Comparison of ENCODE assay signal across 9 cellular contexts in genomic region chr22:17119481-17120202, GRCh38. TPM values are rescaled to one million over a fixed set of nuclear protein-coding genes. Genes with fewer than 3 reads are reported as not detected.
DNase-seq lines count a peak whose midpoint lies in the region; ATAC-seq and TF ChIP-seq lines count a peak whose summit lies in the region.
"Had no signal": no experiment of that assay in that cellular context is flagged by ENCODE, and none has a peak within 500 bp of the region (broad histone marks: within the 10 kb centered on the region; RNA-seq: fewer than 3 reads in every experiment).

No MANE protein-coding gene starts in this region.

- POLR2A ChIA-PET in CD4-positive, alpha-beta T cell (lab: Charles Lee): interaction anchor here (1.3 kb wide), 1 partner anchor 32 kb away, joined by 4 read pairs; no protein-coding TSS in a partner anchor

- H3K9me3 Mint-ChIP-seq in CD4-positive, alpha-beta T cell: no peaks in the 10 kb centered on the region
- H3K9me3 Mint-ChIP-seq in mesothelial cell of epicardium: no peaks in the 10 kb centered on the region

- no peaks in the 10 kb centered on the region for H3K36me3 Mint-ChIP-seq in CD4-positive, alpha-beta T cell (ENCODE audit: low read depth)
- no peaks in the 10 kb centered on the region for H3K36me3 Mint-ChIP-seq in mesothelial cell of epicardium

- intact Hi-C loops in CD4-positive, alpha-beta T cell (cut with DNase I, micrococcal nuclease): loop anchor here (5.0 kb wide), 1 partner anchor 38 kb away; the partner anchor contains the start of gene HDHD5 (in 2 of the 2)
- intact Hi-C loops in ascending aorta (cut with DNase I): loop anchor here (5.0 kb wide), 1 partner anchor 53 kb away; no protein-coding TSS in a partner anchor

- peaks cover 3 to 6% of the 10 kb centered on the region in 2 donors for H3K4me1 ChIP-seq in ascending aorta

- no peak for ATAC-seq in CD4-positive, alpha-beta T cell (ENCODE audit: poor library complexity)
- ATAC-seq in HG03108 (IDR thresholded peaks at IDR 0.05; ENCODE audit: unreplicated experiment): no peak

- H3K4me3 ChIP-seq in ascending aorta: no peak overlapping the region

- no peak overlapping the region for H3K27ac Mint-ChIP-seq in CD4-positive, alpha-beta T cell
- H3K27ac Mint-ChIP-seq in mesothelial cell of epicardium: no peak overlapping the region

- H3K9me3 ChIP-seq in CD4-positive, alpha-beta T cell (ENCODE audit: control insufficient read depth, low read length): no peaks in the 10 kb centered on the region
- no peaks in the 10 kb centered on the region for H3K9me3 ChIP-seq in ascending aorta

- H3K27me3 ChIP-seq in CD4-positive, alpha-beta T cell (ENCODE audit: control insufficient read depth, insufficient read depth, low read length): peaks cover 17% of the 10 kb centered on the region
- peaks cover 6% of the 10 kb centered on the region for H3K27me3 ChIP-seq in ascending aorta

- H3K36me3 ChIP-seq in ascending aorta: no peaks in the 10 kb centered on the region

- CTCF ChIA-PET in CD4-positive, alpha-beta T cell (lab: Charles Lee): no interaction called here

- peaks cover 53% of the 10 kb centered on the region for H3K4me1 Mint-ChIP-seq in CD4-positive, alpha-beta T cell (ENCODE audit: low read depth)
- peaks cover 2% of the 10 kb centered on the region for H3K4me1 Mint-ChIP-seq in mesothelial cell of epicardium

- H3K27me3 Mint-ChIP-seq in CD4-positive, alpha-beta T cell: peaks cover 17% of the 10 kb centered on the region
- H3K27me3 Mint-ChIP-seq in mesothelial cell of epicardium (ENCODE audit: low read depth): peaks cover 67% of the 10 kb centered on the region

- peak overlapping the region; percentile 72 for H3K4me3 Mint-ChIP-seq in CD4-positive, alpha-beta T cell
- peak overlapping the region; percentile 55 for H3K4me3 Mint-ChIP-seq in mesothelial cell of epicardium

- no peak for DNase-seq in CD4-positive, alpha-beta T cell
- peak; percentile 13 for DNase-seq in HCEC 1CT
- DNase-seq in caudate nucleus (lab: John Stamatoyannopoulos, UW): peak in 5 of 61 donors; percentile 22 to 56 (median 39)
- DNase-seq in mesothelial cell of epicardium (ENCODE audit: low spot score in 2 of 2, unreplicated experiment in 2 of 2): no peak
- DNase-seq in NCI-H1436 treated with DMSO at 0.1 percent for 48 hours (lab: John Stamatoyannopoulos, UW): no peak
- no peak for DNase-seq in ascending aorta (ENCODE audit: low spot score in 2 of 2)
- DNase-seq in epidermal melanocyte (ENCODE audit: insufficient read length, low spot score): no peak
- DNase-seq: NCI-H2029 had no signal

- no peak overlapping the region for H3K27ac ChIP-seq in CD4-positive, alpha-beta T cell (ENCODE audit: low read depth, low read length)
- H3K27ac ChIP-seq in caudate nucleus (ENCODE audit: low read depth, low read length) (peak overlapping the region; percentile 36), ascending aorta (no peak overlapping the region)

- TF ChIP-seq CTCF in CD4-positive, alpha-beta T cell (IDR thresholded peaks at IDR 0.05): no peak
- TF ChIP-seq CTCF in mesothelial cell of epicardium (IDR thresholded peaks at IDR 0.05; ENCODE audit: unreplicated experiment): no peak
- TF ChIP-seq CTCF in ascending aorta (IDR thresholded peaks at IDR 0.05): no peak

RNA-seq across cellular contexts. Expression of gene TMEM121B, which starts 1.5 kb away (rescaled TPM):
- total RNA-seq in CD4-positive, alpha-beta T cell: under 1 TPM; 0.05 to 0.08 TPM
- total RNA-seq in mesothelial cell of epicardium: 1.0 to 1.1 TPM (median 1.1 TPM) in 3 replicates
- 0.11 TPM for total RNA-seq in ascending aorta

RNA-seq across cellular contexts. Expression of gene IL17RA, which starts 34.8 kb away (rescaled TPM):
- 10 to 100 TPM; 23.2 to 24.3 TPM for total RNA-seq in CD4-positive, alpha-beta T cell
- 11.1 to 11.8 TPM (median 11.8 TPM) in 3 replicates for total RNA-seq in mesothelial cell of epicardium
- total RNA-seq in ascending aorta: 84.1 TPM

RNA-seq across cellular contexts. Expression of gene HDHD5, which starts 39.4 kb away (rescaled TPM):
- total RNA-seq in CD4-positive, alpha-beta T cell: 10 to 100 TPM; 11.0 to 11.6 TPM
- total RNA-seq in mesothelial cell of epicardium: 42.3 to 47.1 TPM (median 42.6 TPM) in 3 replicates
- total RNA-seq in ascending aorta: 55.8 TPM
